In genomic region chr11:94185387-94186084, GRCh38 we compare ENCODE assay signal across 18 cellular contexts. TPM values are rescaled to one million over a fixed set of nuclear protein-coding genes. Genes with fewer than 3 reads are reported as not detected.
A peak's percentile ranks its signal among the peaks of the same experiment; 100 is the strongest.
DNase-seq lines count a peak whose midpoint lies in the region; ATAC-seq and TF ChIP-seq lines count a peak whose summit lies in the region.
"Had no signal": no experiment of that assay in that cellular context is flagged by ENCODE, and none has a peak within 500 bp of the region (broad histone marks: within the 10 kb centered on the region; RNA-seq: fewer than 3 reads in every experiment).

No MANE protein-coding gene starts in this region.

- intact Hi-C loops in CD8-positive, alpha-beta T cell (cut with DNase I, micrococcal nuclease), result no loop called here
- intact Hi-C loops in posterior vena cava (cut with DNase I), result loop anchor here in 1 of 2 donors (10.0 kb wide), 1 partner anchor 71 kb away; no protein-coding TSS in a partner anchor

- no peak overlapping the region for H3K4me3 ChIP-seq in CD8-positive, alpha-beta T cell (ENCODE audit: low read depth, low read length)
- no peak overlapping the region for H3K4me3 ChIP-seq in smooth muscle cell

- H3K9me3 ChIP-seq in CD8-positive, alpha-beta T cell (ENCODE audit: low read length), result no peaks in the 10 kb centered on the region
- H3K9me3 ChIP-seq in smooth muscle cell (replicated peaks; ENCODE audit: low read depth), result no peaks in the 10 kb centered on the region

- DNase-seq in CD8-positive, alpha-beta T cell, result no peak
- DNase-seq in amniotic epithelial cell (ENCODE audit: low read depth) (peak; percentile 85), fibroblast of the conjunctiva (ENCODE audit: low read depth) (peak; percentile 16), smooth muscle cell (lab: John Stamatoyannopoulos, UW; ENCODE audit: unreplicated experiment) (no peak), posterior vena cava (ENCODE audit: low spot score) (no peak), C1 segment of cervical spinal cord (lab: John Stamatoyannopoulos, UW) (no peak), cortex of kidney (lab: John Stamatoyannopoulos, UW) (no peak)
- DNase-seq: activated CD4-positive, alpha-beta T cell treated with anti-CD3 and anti-CD28 coated beads for 36 hours; activated CD8-positive, alpha-beta memory T cell treated with anti-CD3 and anti-CD28 coated beads, Interleukin-2, amount 50 U/mL, for 48 hours; aorta; glutamatergic neuron; GOT3; NCI-H1930; occipital lobe; SW 1271 had no signal

- no peak for ATAC-seq in CD8-positive, alpha-beta T cell
- no peak for ATAC-seq in HG03469 (IDR thresholded peaks at IDR 0.05; ENCODE audit: unreplicated experiment)
- ATAC-seq: activated CD4-positive, alpha-beta T cell treated with anti-CD3 and anti-CD28 coated beads for 36 hours had no signal

- no peaks in the 10 kb centered on the region for H3K27me3 Mint-ChIP-seq in CD8-positive, alpha-beta T cell (ENCODE audit: low read depth)
- H3K27me3 Mint-ChIP-seq: activated CD4-positive, alpha-beta T cell treated with anti-CD3 and anti-CD28 coated beads for 36 hours; IgD-negative memory B cell had no signal

- POLR2A ChIA-PET in CD8-positive, alpha-beta T cell (lab: Charles Lee), result interaction anchor here (1.3 kb wide), 1 partner anchor 18 kb away, joined by 3 read pairs; no protein-coding TSS in a partner anchor

- H3K27ac Mint-ChIP-seq in CD8-positive, alpha-beta T cell, result peak overlapping the region; percentile 23
- H3K27ac Mint-ChIP-seq: activated CD4-positive, alpha-beta T cell treated with anti-CD3 and anti-CD28 coated beads for 36 hours had no signal

- H3F3A ChIP-seq in smooth muscle cell (ENCODE audit: low read depth), result peaks cover 3% of the 10 kb centered on the region

- H3K27ac ChIP-seq in CD8-positive, alpha-beta T cell (ENCODE audit: low read depth, low read length), result no peak overlapping the region
- peak overlapping the region; percentile 78 for H3K27ac ChIP-seq in smooth muscle cell (ENCODE audit: low read depth)

- H3K36me3 ChIP-seq in CD8-positive, alpha-beta T cell (ENCODE audit: insufficient read depth, low read length), result peaks cover 9% of the 10 kb centered on the region
- H3K36me3 ChIP-seq in smooth muscle cell (ENCODE audit: low read depth), result peaks cover 8% of the 10 kb centered on the region

- no peak overlapping the region for H3K4me3 Mint-ChIP-seq in CD8-positive, alpha-beta T cell
- H3K4me3 Mint-ChIP-seq: activated CD4-positive, alpha-beta T cell treated with anti-CD3 and anti-CD28 coated beads for 36 hours; CD14-positive monocyte; IgD-negative memory B cell had no signal

- H3K9me3 Mint-ChIP-seq in CD8-positive, alpha-beta T cell, result no peaks in the 10 kb centered on the region

- H3K27me3 ChIP-seq in CD8-positive, alpha-beta T cell (ENCODE audit: insufficient read depth, low read length), result no peaks in the 10 kb centered on the region
- no peaks in the 10 kb centered on the region for H3K27me3 ChIP-seq in smooth muscle cell (ENCODE audit: low read depth)

- no peak overlapping the region for H3K9ac ChIP-seq in smooth muscle cell (ENCODE audit: low read depth)

- peaks cover 19% of the 10 kb centered on the region for H3K36me3 Mint-ChIP-seq in CD8-positive, alpha-beta T cell

- H3K79me2 ChIP-seq in smooth muscle cell (ENCODE audit: low read depth), result no peaks in the 10 kb centered on the region

- peaks cover 33% of the 10 kb centered on the region for H4K20me1 ChIP-seq in smooth muscle cell (ENCODE audit: low read depth)

- no peaks in the 10 kb centered on the region for H3K4me1 Mint-ChIP-seq in CD8-positive, alpha-beta T cell (ENCODE audit: low read depth)
- H3K4me1 Mint-ChIP-seq: activated CD4-positive, alpha-beta T cell treated with anti-CD3 and anti-CD28 coated beads for 36 hours had no signal

- CTCF ChIA-PET in CD8-positive, alpha-beta T cell (lab: Charles Lee), result no interaction called here

- H2AFZ ChIP-seq in smooth muscle cell (ENCODE audit: low read depth), result no peak overlapping the region

- H3K4me1 ChIP-seq in CD8-positive, alpha-beta T cell (ENCODE audit: insufficient read depth, low read length), result no peaks in the 10 kb centered on the region
- peaks cover 9% of the 10 kb centered on the region for H3K4me1 ChIP-seq in smooth muscle cell (ENCODE audit: low read depth)

- H3K4me2 ChIP-seq in smooth muscle cell, result peak overlapping the region; percentile 51

- TF ChIP-seq CTCF in CD8-positive, alpha-beta T cell (IDR thresholded peaks at IDR 0.05), result no peak
- no peak for TF ChIP-seq CTCF in smooth muscle cell (IDR thresholded peaks at IDR 0.05; ENCODE audit: borderline replicate concordance, insufficient read depth, poor library complexity, severe bottlenecking)

RNA-seq across cellular contexts. Expression of gene PANX1, which starts 56.9 kb away (rescaled TPM):
- 1 to 10 TPM; 8.3 to 9.3 TPM for total RNA-seq in CD8-positive, alpha-beta T cell
- total RNA-seq in smooth muscle cell, result 81.2 and 91.6 TPM in 2 replicates
- polyA plus RNA-seq in smooth muscle cell, result 30.5 and 32.2 TPM in 2 replicates
- total RNA-seq in posterior vena cava, result 10 to 100 TPM; 20.2 to 45.3 TPM

Comparison
In these comparisons a context has a peak if more than half of its experiments do, and no peak if none do; other contexts are left out.
1. DNase-seq: peak in amniotic epithelial cell (single experiment) and fibroblast of the conjunctiva (single experiment); none in CD8-positive, alpha-beta T cell (0 of 7), smooth muscle cell (single experiment), posterior vena cava (single experiment), C1 segment of cervical spinal cord (0 of 14) and cortex of kidney (single experiment).